ENCODE assay signal across 18 cellular contexts in genomic region chr7:91582799-91583230, GRCh38.
"Had no signal": no experiment of that assay in that cellular context is flagged by ENCODE, and none has a peak within 500 bp of the region (broad histone marks: within the 10 kb centered on the region; RNA-seq: fewer than 3 reads in every experiment).

No MANE protein-coding gene starts in this region.

- H3K9me3 ChIP-seq: ovary, right lobe of liver, upper lobe of left lung had no signal

- H3K4me3 ChIP-seq: lung, ovary, right lobe of liver, smooth muscle cell, upper lobe of left lung had no signal

- ATAC-seq: activated T-cell treated with anti-CD3 and anti-CD28 coated beads, Interleukin-2, amount 50 U/mL, for 72 hours; left cardiac atrium; right lobe of liver had no signal

- H3K4me1 ChIP-seq: right lobe of liver, upper lobe of left lung had no signal

- H3K27me3 ChIP-seq: ovary, right lobe of liver, upper lobe of left lung had no signal

- H3K36me3 ChIP-seq: ovary, right lobe of liver, upper lobe of left lung had no signal

- H3K27ac ChIP-seq: ovary, right lobe of liver, upper lobe of left lung had no signal

- FAIRE-seq: endothelial cell of umbilical vein, TTC549 had no signal

- DNase-seq: activated CD4-positive, alpha-beta T cell treated with anti-CD3 and anti-CD28 coated beads, Interleukin-2, amount 10 ng/mL, durations not matched to agents 7 days and 5 days; activated CD8-positive, alpha-beta memory T cell treated with anti-CD3 and anti-CD28 coated beads, Interleukin-2, amount 50 U/mL, for 48 hours; activated gamma-delta T cell treated with Interleukin-2 at 50 U/mL for 16 hours; activated naive CD8-positive, alpha-beta T cell treated with anti-CD3 and anti-CD28 coated beads, Interleukin-2, amount 10 ng/mL, durations not matched to agents 7 days and 5 days; activated T-cell treated with anti-CD3 and anti-CD28 coated beads, Interleukin-2, amount 50 U/mL, for 72 hours; cortex of kidney; effector CD4-positive, alpha-beta T cell; foreskin fibroblast; left cardiac atrium; midbrain; ovary; right lobe of liver; T-helper 2 cell had no signal
